In the genomic region with DNA sequence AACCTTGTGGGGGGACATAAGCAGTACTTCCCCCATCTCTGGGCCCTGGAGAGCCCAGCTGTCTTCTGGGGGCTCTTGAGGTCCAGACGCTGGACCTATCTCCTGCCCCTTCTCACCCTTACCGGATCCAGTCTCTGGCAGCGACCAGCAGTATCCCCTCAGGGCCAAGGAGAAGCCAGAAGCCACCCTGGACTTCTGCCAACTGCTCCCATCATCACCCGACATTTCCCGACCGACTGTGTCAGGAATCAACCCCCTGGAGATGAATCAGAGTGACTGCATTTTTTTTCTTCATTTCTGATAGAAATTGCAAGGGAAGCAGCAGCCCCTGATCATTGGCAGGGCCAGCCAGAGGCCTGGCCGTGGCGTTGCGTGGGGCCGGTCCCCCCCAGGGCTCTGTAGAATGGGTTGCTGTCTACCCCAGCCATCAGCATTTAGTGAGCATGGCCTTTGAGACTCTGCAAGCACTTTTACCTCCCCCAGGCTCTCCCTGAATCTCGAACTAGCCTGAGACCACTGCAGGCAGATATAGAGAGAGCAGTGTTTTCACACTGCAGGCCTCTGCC, we compare ENCODE assay signal across 14 cellular contexts. TPM values are rescaled to one million over a fixed set of nuclear protein-coding genes. Genes with fewer than 3 reads are reported as not detected.
A peak's percentile ranks its signal among the peaks of the same experiment; 100 is the strongest.
DNase-seq lines count a peak whose midpoint lies in the region; ATAC-seq, FAIRE-seq and TF ChIP-seq lines count a peak whose summit lies in the region.
"Had no signal": no experiment of that assay in that cellular context is flagged by ENCODE, and none has a peak within 500 bp of the region (broad histone marks: within the 10 kb centered on the region; RNA-seq: fewer than 3 reads in every experiment).

No MANE protein-coding gene starts in this region.

- no peaks in the 10 kb centered on the region for H3K9me3 Mint-ChIP-seq in Caco-2 (ENCODE audit: unreplicated experiment)
- H3K9me3 Mint-ChIP-seq: activated T-cell treated with anti-CD3 and anti-CD28 coated beads, Interleukin-2, amount 50 U/mL, for 72 hours; CD4-positive, CD25-positive, alpha-beta regulatory T cell had no signal

- H3K9me3 ChIP-seq in A549, result no peaks in the 10 kb centered on the region
- H3K9me3 ChIP-seq in SJCRH30 (replicated peaks), result no peaks in the 10 kb centered on the region
- no peaks in the 10 kb centered on the region for H3K9me3 ChIP-seq in Caco-2

- no peak for FAIRE-seq in A549 (lab: Jason Lieb, UNC)

- H3K4me1 ChIP-seq in A549 (peaks cover 86% of the 10 kb centered on the region), SJCRH30 (peaks cover 42% of the 10 kb centered on the region), Caco-2 (peaks cover 37% of the 10 kb centered on the region)

- DNase-seq in A549 (ENCODE audit: low read depth in 1 of 2, low spot score in 1 of 2) (no peak), HCEC 1CT (peak; percentile 20), SJCRH30 (peak; percentile 51 to 66), glomerular visceral epithelial cell (ENCODE audit: extremely low spot score) (peak; percentile 92), mesenteric fat pad (ENCODE audit: low spot score) (no peak), Caco-2 (no peak), nucleus accumbens (lab: John Stamatoyannopoulos, UW) (no peak), T-helper 1 cell (no peak)
- DNase-seq: activated T-cell treated with anti-CD3 and anti-CD28 coated beads, Interleukin-2, amount 50 U/mL, for 72 hours; CD4-positive, CD25-positive, alpha-beta regulatory T cell; cortex of kidney; NCI-H1436 had no signal

- intact Hi-C loops in Caco-2 (cut with micrococcal nuclease; ENCODE audit: unreplicated experiment), result no loop called here

- no peak for TF ChIP-seq RAD21 in A549 (conservative IDR thresholded peaks at IDR 0.05 in 1 of 2, IDR thresholded peaks at IDR 0.05 in 1 of 2)

- WGBS in A549 (ENCODE audit: missing lambda C conversion rate), result 4% methylated on average over 10 of the region's 11 CpGs

- no peak for ATAC-seq in A549
- ATAC-seq: activated T-cell treated with anti-CD3 and anti-CD28 coated beads, Interleukin-2, amount 50 U/mL, for 72 hours had no signal

- POLR2A ChIA-PET in A549 (lab: Yijun Ruan, JAX) (interaction anchor here (0.6 to 1.3 kb wide), 2 partner anchors 13 to 41 kb away, joined by 3 to 8 read pairs; no protein-coding TSS in a partner anchor), Caco-2 (lab: Charles Lee) (no interaction called here)

- TF ChIP-seq POLR2A in A549 (IDR thresholded peaks at IDR 0.05; ENCODE audit: low read length), result no peak

- TF ChIP-seq EP300 in A549 (IDR thresholded peaks at IDR 0.05), result no peak

- H3K4me3 ChIP-seq in A549 (peak overlapping the region; percentile 28; the same call in 2 of the 3 replicates), SJCRH30 (no peak overlapping the region), Caco-2 (ENCODE audit: low read depth, low read length) (no peak overlapping the region)

- H3K27me3 Mint-ChIP-seq in Caco-2 (ENCODE audit: insufficient read depth, unreplicated experiment), result no peaks in the 10 kb centered on the region

- H3K36me3 ChIP-seq in SJCRH30, result no peaks in the 10 kb centered on the region
- no peaks in the 10 kb centered on the region for H3K36me3 ChIP-seq in Caco-2 (ENCODE audit: control insufficient read depth, insufficient read depth, low read length)

- H3K4me1 Mint-ChIP-seq in Caco-2 (ENCODE audit: low read depth, unreplicated experiment), result peaks cover 25% of the 10 kb centered on the region

- H3K4me3 Mint-ChIP-seq in Caco-2 (ENCODE audit: unreplicated experiment), result no peak overlapping the region
- H3K4me3 Mint-ChIP-seq: activated T-cell treated with anti-CD3 and anti-CD28 coated beads, Interleukin-2, amount 50 U/mL, for 72 hours; CD4-positive, CD25-positive, alpha-beta regulatory T cell had no signal

- H3K27me3 ChIP-seq in SJCRH30, result no peaks in the 10 kb centered on the region
- H3K27me3 ChIP-seq in Caco-2 (replicated peaks; ENCODE audit: control insufficient read depth, insufficient read depth, low read length), result no peaks in the 10 kb centered on the region

- TF ChIP-seq CTCF in A549 (IDR thresholded peaks at IDR 0.05) (no peak), Caco-2 (IDR thresholded peaks at IDR 0.05; ENCODE audit: insufficient read depth in 1 of 2, low read depth in 1 of 2, low read length in 1 of 2, severe bottlenecking in 1 of 2, unreplicated experiment in 1 of 2) (no peak)

- CTCF ChIA-PET in A549 (lab: Yijun Ruan, JAX) (interaction anchor here (1.0 to 2.4 kb wide), 3 partner anchors 39 to 144 kb away, joined by 3 to 15 read pairs (median 5); no protein-coding TSS in a partner anchor), Caco-2 (lab: Charles Lee) (interaction anchor here (0.6 kb wide), 1 partner anchor 51 kb away, joined by 4 read pairs; no protein-coding TSS in a partner anchor)

- no peak overlapping the region for H3K27ac Mint-ChIP-seq in Caco-2 (ENCODE audit: unreplicated experiment)
- H3K27ac Mint-ChIP-seq: activated T-cell treated with anti-CD3 and anti-CD28 coated beads, Interleukin-2, amount 50 U/mL, for 72 hours; CD4-positive, CD25-positive, alpha-beta regulatory T cell had no signal

- peak overlapping the region; percentile 99 for H3K4me2 ChIP-seq in A549

- H3K36me3 Mint-ChIP-seq in Caco-2 (ENCODE audit: insufficient read depth, unreplicated experiment), result no peaks in the 10 kb centered on the region
- H3K36me3 Mint-ChIP-seq: CD4-positive, CD25-positive, alpha-beta regulatory T cell had no signal

- H3K27ac ChIP-seq in A549 (peak overlapping the region; percentile 99 to 100), SJCRH30 (no peak overlapping the region)

- no TSS peak for BruUV-seq in Caco-2 (replicated peaks; lab: Mats Ljungman, UMichigan)

TF ChIP-seq in A549, 52 proteins besides CTCF, POLR2A, EP300 and RAD21:
- TF ChIP-seq CBX2 (IDR thresholded peaks at IDR 0.05; ENCODE audit: borderline replicate concordance, low read depth) (no peak), ZSCAN20 (CRISPR knock-in tag; IDR thresholded peaks at IDR 0.05) (peak; percentile 46; the same call in 1 of the 2 replicates), JUNB (IDR thresholded peaks at IDR 0.05) (no peak), FOSL2 (IDR thresholded peaks at IDR 0.05) (no peak), FOSL2 (CRISPR knock-in tag; IDR thresholded peaks at IDR 0.05) (no peak)
- TF ChIP-seq, protein P1, sequence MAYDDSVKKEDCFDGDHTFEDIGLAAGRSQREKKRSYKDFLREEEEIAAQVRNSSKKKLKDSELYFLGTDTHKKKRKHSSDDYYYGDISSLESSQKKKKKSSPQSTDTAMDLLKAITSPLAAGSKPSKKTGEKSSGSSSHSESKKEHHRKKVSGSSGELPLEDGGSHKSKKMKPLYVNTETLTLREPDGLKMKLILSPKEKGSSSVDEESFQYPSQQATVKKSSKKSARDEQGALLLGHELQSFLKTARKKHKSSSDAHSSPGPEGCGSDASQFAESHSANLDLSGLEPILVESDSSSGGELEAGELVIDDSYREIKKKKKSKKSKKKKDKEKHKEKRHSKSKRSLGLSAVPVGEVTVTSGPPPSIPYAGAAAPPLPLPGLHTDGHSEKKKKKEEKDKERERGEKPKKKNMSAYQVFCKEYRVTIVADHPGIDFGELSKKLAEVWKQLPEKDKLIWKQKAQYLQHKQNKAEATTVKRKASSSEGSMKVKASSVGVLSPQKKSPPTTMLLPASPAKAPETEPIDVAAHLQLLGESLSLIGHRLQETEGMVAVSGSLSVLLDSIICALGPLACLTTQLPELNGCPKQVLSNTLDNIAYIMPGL (CRISPR knock-in tag; IDR thresholded peaks at IDR 0.05; ENCODE audit: borderline replicate concordance), result 0 out of 2 replicates have a peak, but pooled peaks have one; percentile 1

RNA-seq across cellular contexts. Expression of a gene that starts 5.2 kb away (rescaled TPM):
- polyA plus RNA-seq in A549 (2011; rRNA removed) (54.5 and 64.7 TPM in 2 replicates), A549 (2017; fragmentation: RNase III; extraction: RNeasy Plus Mini Kit Qiagen cat#74134 plus additional on column Dnase treatment) (40.7 to 49.3 TPM (median 44.3 TPM) in 3 replicates)
- polyA plus RNA-seq in A549 (2012; cell fraction: cytosol; rRNA removed), result 53.0 and 70.6 TPM in 2 replicates
- 279 and 384 TPM in 2 replicates for polyA plus RNA-seq in A549 (2012; cell fraction: nucleus; rRNA removed)
- 62.7 and 126 TPM in 2 replicates for polyA minus RNA-seq in A549 (2011; rRNA and poly(A)+ RNA removed)
- 1.1 and 1.7 TPM in 2 replicates for total RNA-seq in SJCRH30 (2014; rRNA removed; shearing (Covaris generic))
- total RNA-seq in mesenteric fat pad (34.8 TPM), Caco-2 (2022) (8.0 and 9.7 TPM in 2 replicates)
- polyA plus RNA-seq: CD4-positive, CD25-positive, alpha-beta regulatory T cell had no signal

RNA-seq across cellular contexts. Expression of a gene that starts 14.9 kb away (rescaled TPM):
- not detected in 2 replicates for polyA plus RNA-seq in A549 (2011; rRNA removed)
- 0.03 and 0.09 TPM in 2 replicates for polyA plus RNA-seq in A549 (2012; cell fraction: cytosol; rRNA removed)
- 0.47 and 0.49 TPM in 2 replicates for polyA plus RNA-seq in A549 (2012; cell fraction: nucleus; rRNA removed)
- not detected in 3 replicates for polyA plus RNA-seq in A549 (2017; fragmentation: RNase III; extraction: RNeasy Plus Mini Kit Qiagen cat#74134 plus additional on column Dnase treatment)
- not detected in 2 replicates for polyA minus RNA-seq in A549 (2011; rRNA and poly(A)+ RNA removed)
- total RNA-seq in SJCRH30 (2014; rRNA removed; shearing (Covaris generic)), result not detected in 2 replicates
- 8.0 TPM for total RNA-seq in mesenteric fat pad
- not detected in 2 replicates for total RNA-seq in Caco-2 (2022)
- total RNA-seq: lung microvascular endothelial cell, pulmonary artery endothelial cell had no signal

RNA-seq across cellular contexts. Expression of a gene that starts 37.6 kb away (rescaled TPM):
- polyA plus RNA-seq in A549 (2011; rRNA removed) (11.3 and 12.2 TPM in 2 replicates), A549 (2017; fragmentation: RNase III; extraction: RNeasy Plus Mini Kit Qiagen cat#74134 plus additional on column Dnase treatment) (4.7 to 6.6 TPM (median 5.5 TPM) in 3 replicates)
- polyA plus RNA-seq in A549 (2012; cell fraction: cytosol; rRNA removed), result 15.9 and 17.8 TPM in 2 replicates
- polyA plus RNA-seq in A549 (2012; cell fraction: nucleus; rRNA removed), result 32.2 and 52.9 TPM in 2 replicates
- polyA minus RNA-seq in A549 (2011; rRNA and poly(A)+ RNA removed), result 6.0 and 9.2 TPM in 2 replicates
- 1.2 and 2.1 TPM in 2 replicates for total RNA-seq in SJCRH30 (2014; rRNA removed; shearing (Covaris generic))
- total RNA-seq in mesenteric fat pad (11.6 TPM), Caco-2 (2022) (6.3 and 7.4 TPM in 2 replicates)

Comparison
In these comparisons a context has a peak if more than half of its experiments do, and no peak if none do; other contexts are left out.
1. DNase-seq: peak in HCEC 1CT (single experiment), SJCRH30 (2 of 2) and glomerular visceral epithelial cell (single experiment); none in A549 (0 of 2), mesenteric fat pad (single experiment), Caco-2 (0 of 2), nucleus accumbens (0 of 56) and T-helper 1 cell (0 of 5).